25 cellular contexts compared by ENCODE assay signal in genomic region chr18:14930076-14930475, GRCh38.
"Had no signal": no experiment of that assay in that cellular context is flagged by ENCODE, and none has a peak within 500 bp of the region (broad histone marks: within the 10 kb centered on the region; RNA-seq: fewer than 3 reads in every experiment).

No MANE protein-coding gene starts in this region.

- H3K4me3 ChIP-seq: neural progenitor cell, ovary, psoas muscle, right lobe of liver, sigmoid colon, stomach, thoracic aorta, thyroid gland, tibial nerve, upper lobe of left lung had no signal

- H3K79me2 ChIP-seq: parathyroid adenoma had no signal

- H3K9me3 ChIP-seq: ovary, psoas muscle, right lobe of liver, sigmoid colon, stomach, thoracic aorta, thyroid gland, tibial nerve, upper lobe of left lung had no signal

- H3K4me1 Mint-ChIP-seq: nephron; neural progenitor cell; stimulated activated naive B cell treated with anti-CD40 and anti-IgM and Interleukin-4, amounts not matched to agents 10 μg/mL and 1 μg/mL and 100 μg/mL, for 72 hours had no signal

- H3K4me2 ChIP-seq: neural progenitor cell had no signal

- H3K36me3 Mint-ChIP-seq: naive thymus-derived CD4-positive, alpha-beta T cell; natural killer cell; stimulated activated effector memory CD8-positive, alpha-beta T cell treated with anti-CD3 and anti-CD28 coated beads, Interleukin-12 subunit alpha, Interleukin-12 subunit beta, amount 100 ng/mL, for 72 hours; stimulated activated naive B cell treated with anti-CD40 and anti-IgM and Interleukin-4, amounts not matched to agents 10 μg/mL and 1 μg/mL and 100 μg/mL, for 72 hours had no signal

- ATAC-seq: naive thymus-derived CD4-positive, alpha-beta T cell; psoas muscle; right cardiac atrium; right lobe of liver; stimulated activated effector memory CD8-positive, alpha-beta T cell treated with anti-CD3 and anti-CD28 coated beads, Interleukin-12 subunit alpha, Interleukin-12 subunit beta, amount 100 ng/mL, for 72 hours; stimulated activated naive B cell treated with anti-CD40 and anti-IgM and Interleukin-4, amounts not matched to agents 10 μg/mL and 1 μg/mL and 100 μg/mL, for 72 hours had no signal

- H3K9ac ChIP-seq: neural progenitor cell, parathyroid adenoma had no signal

- H3K9me3 Mint-ChIP-seq: natural killer cell; stimulated activated effector memory CD8-positive, alpha-beta T cell treated with anti-CD3 and anti-CD28 coated beads, Interleukin-12 subunit alpha, Interleukin-12 subunit beta, amount 100 ng/mL, for 72 hours; stimulated activated naive CD8-positive, alpha-beta T cell treated with anti-CD3 and anti-CD28 coated beads, Interleukin-15, Interleukin-2, amounts not matched to agents 100 ng/mL and 50 ng/mL, for 24 hours had no signal

- H2AFZ ChIP-seq: neural progenitor cell, parathyroid adenoma had no signal

- DNase-seq: naive thymus-derived CD4-positive, alpha-beta T cell; natural killer cell; ovary; psoas muscle; right cardiac atrium; right lobe of liver; sigmoid colon; small intestine; stimulated activated CD4-positive, alpha-beta T cell treated with anti-CD3 and anti-CD28 coated beads, Interleukin-15, amount 100 ng/mL, for 24 hours; stimulated activated CD4-positive, alpha-beta T cell treated with anti-CD3 and anti-CD28 coated beads, Interleukin-2, amount 100 ng/mL, for 48 hours; stimulated activated CD4-positive, alpha-beta T cell treated with anti-CD3 and anti-CD28 coated beads, Interleukin-4, amount 100 ng/mL, for 24 hours; stimulated activated naive B cell treated with anti-CD40 and anti-IgM and Interleukin-4, amounts not matched to agents 10 μg/mL and 1 μg/mL and 100 μg/mL, for 72 hours; stimulated activated naive CD4-positive, alpha-beta T cell treated with Interleukin-2 at 50 U/mL for 16 hours; stomach; thyroid gland; trophoblast cell; upper lobe of left lung had no signal

- H3K27ac Mint-ChIP-seq: natural killer cell; nephron; neural progenitor cell; progenitor cell of endocrine pancreas; stimulated activated effector memory CD8-positive, alpha-beta T cell treated with anti-CD3 and anti-CD28 coated beads, Interleukin-12 subunit alpha, Interleukin-12 subunit beta, amount 100 ng/mL, for 72 hours; stimulated activated naive B cell treated with anti-CD40 and anti-IgM and Interleukin-4, amounts not matched to agents 10 μg/mL and 1 μg/mL and 100 μg/mL, for 72 hours; stimulated activated naive CD8-positive, alpha-beta T cell treated with anti-CD3 and anti-CD28 coated beads, Interleukin-15, Interleukin-2, amounts not matched to agents 100 ng/mL and 50 ng/mL, for 24 hours had no signal

- H3K36me3 ChIP-seq: neural progenitor cell, ovary, right lobe of liver, sigmoid colon, stomach, thoracic aorta, thyroid gland, tibial nerve, upper lobe of left lung had no signal

- H3K27ac ChIP-seq: neural progenitor cell, ovary, parathyroid adenoma, psoas muscle, right lobe of liver, sigmoid colon, stomach, thoracic aorta, thyroid gland, tibial nerve, upper lobe of left lung had no signal

- H3K27me3 ChIP-seq: neural progenitor cell, ovary, right lobe of liver, sigmoid colon, stomach, thyroid gland, tibial nerve, upper lobe of left lung had no signal

- H3K4me1 ChIP-seq: neural progenitor cell, parathyroid adenoma, psoas muscle, right lobe of liver, sigmoid colon, stomach had no signal

- H3K27me3 Mint-ChIP-seq: naive thymus-derived CD4-positive, alpha-beta T cell; progenitor cell of endocrine pancreas; stimulated activated naive B cell treated with anti-CD40 and anti-IgM and Interleukin-4, amounts not matched to agents 10 μg/mL and 1 μg/mL and 100 μg/mL, for 72 hours; stimulated activated naive CD8-positive, alpha-beta T cell treated with anti-CD3 and anti-CD28 coated beads, Interleukin-15, Interleukin-2, amounts not matched to agents 100 ng/mL and 50 ng/mL, for 24 hours had no signal

- H3K4me3 Mint-ChIP-seq: naive thymus-derived CD4-positive, alpha-beta T cell; natural killer cell; nephron; neural progenitor cell; stimulated activated effector memory CD8-positive, alpha-beta T cell treated with anti-CD3 and anti-CD28 coated beads, Interleukin-12 subunit alpha, Interleukin-12 subunit beta, amount 100 ng/mL, for 72 hours; stimulated activated naive B cell treated with anti-CD40 and anti-IgM and Interleukin-4, amounts not matched to agents 10 μg/mL and 1 μg/mL and 100 μg/mL, for 72 hours; stimulated activated naive CD8-positive, alpha-beta T cell treated with anti-CD3 and anti-CD28 coated beads, Interleukin-15, Interleukin-2, amounts not matched to agents 100 ng/mL and 50 ng/mL, for 24 hours had no signal
